Comparison of ENCODE assay signal across 1 cellular context in the genomic region with DNA sequence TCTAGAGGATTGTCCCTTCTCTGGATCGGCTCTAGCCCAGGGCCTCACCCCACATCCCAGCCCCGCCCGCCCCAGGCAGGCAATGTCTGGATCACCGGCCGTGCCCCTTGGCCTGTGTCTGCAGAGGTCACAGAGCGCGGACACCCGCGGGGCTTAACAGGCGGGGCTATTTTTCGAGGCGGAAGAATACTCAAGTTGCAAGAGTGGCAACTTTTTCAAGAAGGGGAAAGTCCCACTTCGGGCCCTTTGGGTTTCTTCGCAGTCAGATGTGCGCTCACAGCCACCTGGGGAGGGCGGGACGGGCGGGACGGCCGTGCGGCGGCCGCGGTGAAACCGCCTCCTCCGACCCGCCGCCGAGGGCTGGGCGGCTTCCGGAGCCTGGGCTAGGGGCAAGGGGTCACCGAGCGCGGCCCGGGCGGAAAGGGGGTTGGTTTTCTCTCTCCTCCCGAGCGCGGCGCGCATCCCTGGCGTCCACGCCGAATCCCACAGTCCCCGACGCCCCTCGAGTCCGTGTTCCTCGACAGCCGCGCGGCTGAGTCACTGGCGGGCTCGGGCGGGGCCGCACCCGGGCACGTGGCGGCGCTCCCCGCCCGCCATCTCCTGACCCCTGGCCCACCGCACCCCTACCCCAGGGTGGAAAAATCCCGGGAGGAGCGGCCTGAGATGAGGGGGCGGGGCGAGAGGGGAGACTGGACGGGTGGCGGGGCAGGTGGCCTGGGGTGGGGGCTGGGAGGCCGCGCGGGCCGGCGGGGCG.
TF ChIP-seq lines count a peak whose summit lies in the region.

No MANE protein-coding gene starts in this region.

TF ChIP-seq in HepG2, 621 proteins besides CTCF, POLR2A, EP300 and RAD21 (continued from another document and continues in another):
- TF ChIP-seq IKZF1 (IDR thresholded peaks at IDR 0.05) (no peak), SALL2 (CRISPR knock-in tag; IDR thresholded peaks at IDR 0.05) (no peak), ZBTB3 (CRISPR knock-in tag; IDR thresholded peaks at IDR 0.05; ENCODE audit: borderline replicate concordance, low read depth) (no peak), NPAS2 (CRISPR knock-in tag; IDR thresholded peaks at IDR 0.05; ENCODE audit: borderline replicate concordance) (no peak), MXI1 (IDR thresholded peaks at IDR 0.05; ENCODE audit: borderline replicate concordance, low read depth, low read length) (peak; percentile 67; the same call in 1 of the 3 replicates), SCMH1 (CRISPR knock-in tag; IDR thresholded peaks at IDR 0.05; ENCODE audit: borderline replicate concordance) (no peak), MEIS2 (CRISPR knock-in tag; IDR thresholded peaks at IDR 0.05) (no peak; the same call in none of the 2 replicates), MLLT10 (CRISPR knock-in tag; IDR thresholded peaks at IDR 0.05) (no peak), HOXA7 (CRISPR knock-in tag; IDR thresholded peaks at IDR 0.05) (0 out of 2 replicates have a peak, but pooled peaks have one; percentile 32), ZNF879 (CRISPR knock-in tag; IDR thresholded peaks at IDR 0.05) (no peak), PAF1 (CRISPR knock-in tag; IDR thresholded peaks at IDR 0.05) (no peak), ZNF567 (CRISPR knock-in tag; IDR thresholded peaks at IDR 0.05; ENCODE audit: borderline replicate concordance) (no peak), ZBTB21 (CRISPR knock-in tag; IDR thresholded peaks at IDR 0.05) (no peak), ETV6 (CRISPR knock-in tag; conservative IDR thresholded peaks at IDR 0.05) (no peak; the same call in 1 of the 2 replicates), REL (CRISPR knock-in tag; conservative IDR thresholded peaks at IDR 0.05) (peak; percentile 91), TSC22D2 (CRISPR knock-in tag; IDR thresholded peaks at IDR 0.05; ENCODE audit: borderline replicate concordance) (0 out of 2 replicates have a peak, but pooled peaks have one; percentile 64), FOXJ3 (CRISPR knock-in tag; IDR thresholded peaks at IDR 0.05; ENCODE audit: borderline replicate concordance) (no peak)
- TF ChIP-seq, protein P1, sequence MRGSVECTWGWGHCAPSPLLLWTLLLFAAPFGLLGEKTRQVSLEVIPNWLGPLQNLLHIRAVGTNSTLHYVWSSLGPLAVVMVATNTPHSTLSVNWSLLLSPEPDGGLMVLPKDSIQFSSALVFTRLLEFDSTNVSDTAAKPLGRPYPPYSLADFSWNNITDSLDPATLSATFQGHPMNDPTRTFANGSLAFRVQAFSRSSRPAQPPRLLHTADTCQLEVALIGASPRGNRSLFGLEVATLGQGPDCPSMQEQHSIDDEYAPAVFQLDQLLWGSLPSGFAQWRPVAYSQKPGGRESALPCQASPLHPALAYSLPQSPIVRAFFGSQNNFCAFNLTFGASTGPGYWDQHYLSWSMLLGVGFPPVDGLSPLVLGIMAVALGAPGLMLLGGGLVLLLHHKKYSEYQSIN (CRISPR knock-in tag; IDR thresholded peaks at IDR 0.05; ENCODE audit: borderline replicate concordance) = no peak
- TF ChIP-seq, protein P2, sequence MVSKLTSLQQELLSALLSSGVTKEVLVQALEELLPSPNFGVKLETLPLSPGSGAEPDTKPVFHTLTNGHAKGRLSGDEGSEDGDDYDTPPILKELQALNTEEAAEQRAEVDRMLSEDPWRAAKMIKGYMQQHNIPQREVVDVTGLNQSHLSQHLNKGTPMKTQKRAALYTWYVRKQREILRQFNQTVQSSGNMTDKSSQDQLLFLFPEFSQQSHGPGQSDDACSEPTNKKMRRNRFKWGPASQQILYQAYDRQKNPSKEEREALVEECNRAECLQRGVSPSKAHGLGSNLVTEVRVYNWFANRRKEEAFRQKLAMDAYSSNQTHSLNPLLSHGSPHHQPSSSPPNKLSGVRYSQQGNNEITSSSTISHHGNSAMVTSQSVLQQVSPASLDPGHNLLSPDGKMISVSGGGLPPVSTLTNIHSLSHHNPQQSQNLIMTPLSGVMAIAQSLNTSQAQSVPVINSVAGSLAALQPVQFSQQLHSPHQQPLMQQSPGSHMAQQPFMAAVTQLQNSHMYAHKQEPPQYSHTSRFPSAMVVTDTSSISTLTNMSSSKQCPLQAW (CRISPR knock-in tag; IDR thresholded peaks at IDR 0.05) = no peak
- TF ChIP-seq, protein P3, sequence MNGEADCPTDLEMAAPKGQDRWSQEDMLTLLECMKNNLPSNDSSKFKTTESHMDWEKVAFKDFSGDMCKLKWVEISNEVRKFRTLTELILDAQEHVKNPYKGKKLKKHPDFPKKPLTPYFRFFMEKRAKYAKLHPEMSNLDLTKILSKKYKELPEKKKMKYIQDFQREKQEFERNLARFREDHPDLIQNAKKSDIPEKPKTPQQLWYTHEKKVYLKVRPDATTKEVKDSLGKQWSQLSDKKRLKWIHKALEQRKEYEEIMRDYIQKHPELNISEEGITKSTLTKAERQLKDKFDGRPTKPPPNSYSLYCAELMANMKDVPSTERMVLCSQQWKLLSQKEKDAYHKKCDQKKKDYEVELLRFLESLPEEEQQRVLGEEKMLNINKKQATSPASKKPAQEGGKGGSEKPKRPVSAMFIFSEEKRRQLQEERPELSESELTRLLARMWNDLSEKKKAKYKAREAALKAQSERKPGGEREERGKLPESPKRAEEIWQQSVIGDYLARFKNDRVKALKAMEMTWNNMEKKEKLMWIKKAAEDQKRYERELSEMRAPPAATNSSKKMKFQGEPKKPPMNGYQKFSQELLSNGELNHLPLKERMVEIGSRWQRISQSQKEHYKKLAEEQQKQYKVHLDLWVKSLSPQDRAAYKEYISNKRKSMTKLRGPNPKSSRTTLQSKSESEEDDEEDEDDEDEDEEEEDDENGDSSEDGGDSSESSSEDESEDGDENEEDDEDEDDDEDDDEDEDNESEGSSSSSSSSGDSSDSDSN (CRISPR knock-in tag; IDR thresholded peaks at IDR 0.05) = peak; percentile 45; the same call in 1 of the 2 replicates
- TF ChIP-seq, protein P4, sequence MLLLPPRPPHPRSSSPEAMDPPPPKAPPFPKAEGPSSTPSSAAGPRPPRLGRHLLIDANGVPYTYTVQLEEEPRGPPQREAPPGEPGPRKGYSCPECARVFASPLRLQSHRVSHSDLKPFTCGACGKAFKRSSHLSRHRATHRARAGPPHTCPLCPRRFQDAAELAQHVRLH (CRISPR knock-in tag; IDR thresholded peaks at IDR 0.05; ENCODE audit: borderline replicate concordance, low read depth) = no peak; the same call in 1 of the 2 replicates
- TF ChIP-seq, protein P5, sequence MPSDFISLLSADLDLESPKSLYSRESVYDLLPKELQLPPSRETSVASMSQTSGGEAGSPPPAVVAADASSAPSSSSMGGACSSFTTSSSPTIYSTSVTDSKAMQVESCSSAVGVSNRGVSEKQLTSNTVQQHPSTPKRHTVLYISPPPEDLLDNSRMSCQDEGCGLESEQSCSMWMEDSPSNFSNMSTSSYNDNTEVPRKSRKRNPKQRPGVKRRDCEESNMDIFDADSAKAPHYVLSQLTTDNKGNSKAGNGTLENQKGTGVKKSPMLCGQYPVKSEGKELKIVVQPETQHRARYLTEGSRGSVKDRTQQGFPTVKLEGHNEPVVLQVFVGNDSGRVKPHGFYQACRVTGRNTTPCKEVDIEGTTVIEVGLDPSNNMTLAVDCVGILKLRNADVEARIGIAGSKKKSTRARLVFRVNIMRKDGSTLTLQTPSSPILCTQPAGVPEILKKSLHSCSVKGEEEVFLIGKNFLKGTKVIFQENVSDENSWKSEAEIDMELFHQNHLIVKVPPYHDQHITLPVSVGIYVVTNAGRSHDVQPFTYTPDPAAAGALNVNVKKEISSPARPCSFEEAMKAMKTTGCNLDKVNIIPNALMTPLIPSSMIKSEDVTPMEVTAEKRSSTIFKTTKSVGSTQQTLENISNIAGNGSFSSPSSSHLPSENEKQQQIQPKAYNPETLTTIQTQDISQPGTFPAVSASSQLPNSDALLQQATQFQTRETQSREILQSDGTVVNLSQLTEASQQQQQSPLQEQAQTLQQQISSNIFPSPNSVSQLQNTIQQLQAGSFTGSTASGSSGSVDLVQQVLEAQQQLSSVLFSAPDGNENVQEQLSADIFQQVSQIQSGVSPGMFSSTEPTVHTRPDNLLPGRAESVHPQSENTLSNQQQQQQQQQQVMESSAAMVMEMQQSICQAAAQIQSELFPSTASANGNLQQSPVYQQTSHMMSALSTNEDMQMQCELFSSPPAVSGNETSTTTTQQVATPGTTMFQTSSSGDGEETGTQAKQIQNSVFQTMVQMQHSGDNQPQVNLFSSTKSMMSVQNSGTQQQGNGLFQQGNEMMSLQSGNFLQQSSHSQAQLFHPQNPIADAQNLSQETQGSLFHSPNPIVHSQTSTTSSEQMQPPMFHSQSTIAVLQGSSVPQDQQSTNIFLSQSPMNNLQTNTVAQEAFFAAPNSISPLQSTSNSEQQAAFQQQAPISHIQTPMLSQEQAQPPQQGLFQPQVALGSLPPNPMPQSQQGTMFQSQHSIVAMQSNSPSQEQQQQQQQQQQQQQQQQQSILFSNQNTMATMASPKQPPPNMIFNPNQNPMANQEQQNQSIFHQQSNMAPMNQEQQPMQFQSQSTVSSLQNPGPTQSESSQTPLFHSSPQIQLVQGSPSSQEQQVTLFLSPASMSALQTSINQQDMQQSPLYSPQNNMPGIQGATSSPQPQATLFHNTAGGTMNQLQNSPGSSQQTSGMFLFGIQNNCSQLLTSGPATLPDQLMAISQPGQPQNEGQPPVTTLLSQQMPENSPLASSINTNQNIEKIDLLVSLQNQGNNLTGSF (CRISPR knock-in tag; IDR thresholded peaks at IDR 0.05) = peak; percentile 63; the same call in 1 of the 2 replicates
- TF ChIP-seq, protein P6, sequence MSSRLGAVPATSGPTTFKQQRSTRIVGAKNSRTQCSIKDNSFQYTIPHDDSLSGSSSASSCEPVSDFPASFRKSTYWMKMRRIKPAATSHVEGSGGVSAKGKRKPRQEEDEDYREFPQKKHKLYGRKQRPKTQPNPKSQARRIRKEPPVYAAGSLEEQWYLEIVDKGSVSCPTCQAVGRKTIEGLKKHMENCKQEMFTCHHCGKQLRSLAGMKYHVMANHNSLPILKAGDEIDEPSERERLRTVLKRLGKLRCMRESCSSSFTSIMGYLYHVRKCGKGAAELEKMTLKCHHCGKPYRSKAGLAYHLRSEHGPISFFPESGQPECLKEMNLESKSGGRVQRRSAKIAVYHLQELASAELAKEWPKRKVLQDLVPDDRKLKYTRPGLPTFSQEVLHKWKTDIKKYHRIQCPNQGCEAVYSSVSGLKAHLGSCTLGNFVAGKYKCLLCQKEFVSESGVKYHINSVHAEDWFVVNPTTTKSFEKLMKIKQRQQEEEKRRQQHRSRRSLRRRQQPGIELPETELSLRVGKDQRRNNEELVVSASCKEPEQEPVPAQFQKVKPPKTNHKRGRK (CRISPR knock-in tag; IDR thresholded peaks at IDR 0.05) = no peak
- TF ChIP-seq, protein P7, sequence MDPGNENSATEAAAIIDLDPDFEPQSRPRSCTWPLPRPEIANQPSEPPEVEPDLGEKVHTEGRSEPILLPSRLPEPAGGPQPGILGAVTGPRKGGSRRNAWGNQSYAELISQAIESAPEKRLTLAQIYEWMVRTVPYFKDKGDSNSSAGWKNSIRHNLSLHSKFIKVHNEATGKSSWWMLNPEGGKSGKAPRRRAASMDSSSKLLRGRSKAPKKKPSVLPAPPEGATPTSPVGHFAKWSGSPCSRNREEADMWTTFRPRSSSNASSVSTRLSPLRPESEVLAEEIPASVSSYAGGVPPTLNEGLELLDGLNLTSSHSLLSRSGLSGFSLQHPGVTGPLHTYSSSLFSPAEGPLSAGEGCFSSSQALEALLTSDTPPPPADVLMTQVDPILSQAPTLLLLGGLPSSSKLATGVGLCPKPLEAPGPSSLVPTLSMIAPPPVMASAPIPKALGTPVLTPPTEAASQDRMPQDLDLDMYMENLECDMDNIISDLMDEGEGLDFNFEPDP (CRISPR knock-in tag; conservative IDR thresholded peaks at IDR 0.05) = no peak
- TF ChIP-seq, protein P8, sequence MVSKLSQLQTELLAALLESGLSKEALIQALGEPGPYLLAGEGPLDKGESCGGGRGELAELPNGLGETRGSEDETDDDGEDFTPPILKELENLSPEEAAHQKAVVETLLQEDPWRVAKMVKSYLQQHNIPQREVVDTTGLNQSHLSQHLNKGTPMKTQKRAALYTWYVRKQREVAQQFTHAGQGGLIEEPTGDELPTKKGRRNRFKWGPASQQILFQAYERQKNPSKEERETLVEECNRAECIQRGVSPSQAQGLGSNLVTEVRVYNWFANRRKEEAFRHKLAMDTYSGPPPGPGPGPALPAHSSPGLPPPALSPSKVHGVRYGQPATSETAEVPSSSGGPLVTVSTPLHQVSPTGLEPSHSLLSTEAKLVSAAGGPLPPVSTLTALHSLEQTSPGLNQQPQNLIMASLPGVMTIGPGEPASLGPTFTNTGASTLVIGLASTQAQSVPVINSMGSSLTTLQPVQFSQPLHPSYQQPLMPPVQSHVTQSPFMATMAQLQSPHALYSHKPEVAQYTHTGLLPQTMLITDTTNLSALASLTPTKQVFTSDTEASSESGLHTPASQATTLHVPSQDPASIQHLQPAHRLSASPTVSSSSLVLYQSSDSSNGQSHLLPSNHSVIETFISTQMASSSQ (IDR thresholded peaks at IDR 0.05; ENCODE audit: low read depth) = no peak
- TF ChIP-seq, protein P8 (CRISPR knock-in tag; IDR thresholded peaks at IDR 0.05; ENCODE audit: borderline replicate concordance) = peak; percentile 37; the same call in 1 of the 2 replicates
- TF ChIP-seq, protein P9, sequence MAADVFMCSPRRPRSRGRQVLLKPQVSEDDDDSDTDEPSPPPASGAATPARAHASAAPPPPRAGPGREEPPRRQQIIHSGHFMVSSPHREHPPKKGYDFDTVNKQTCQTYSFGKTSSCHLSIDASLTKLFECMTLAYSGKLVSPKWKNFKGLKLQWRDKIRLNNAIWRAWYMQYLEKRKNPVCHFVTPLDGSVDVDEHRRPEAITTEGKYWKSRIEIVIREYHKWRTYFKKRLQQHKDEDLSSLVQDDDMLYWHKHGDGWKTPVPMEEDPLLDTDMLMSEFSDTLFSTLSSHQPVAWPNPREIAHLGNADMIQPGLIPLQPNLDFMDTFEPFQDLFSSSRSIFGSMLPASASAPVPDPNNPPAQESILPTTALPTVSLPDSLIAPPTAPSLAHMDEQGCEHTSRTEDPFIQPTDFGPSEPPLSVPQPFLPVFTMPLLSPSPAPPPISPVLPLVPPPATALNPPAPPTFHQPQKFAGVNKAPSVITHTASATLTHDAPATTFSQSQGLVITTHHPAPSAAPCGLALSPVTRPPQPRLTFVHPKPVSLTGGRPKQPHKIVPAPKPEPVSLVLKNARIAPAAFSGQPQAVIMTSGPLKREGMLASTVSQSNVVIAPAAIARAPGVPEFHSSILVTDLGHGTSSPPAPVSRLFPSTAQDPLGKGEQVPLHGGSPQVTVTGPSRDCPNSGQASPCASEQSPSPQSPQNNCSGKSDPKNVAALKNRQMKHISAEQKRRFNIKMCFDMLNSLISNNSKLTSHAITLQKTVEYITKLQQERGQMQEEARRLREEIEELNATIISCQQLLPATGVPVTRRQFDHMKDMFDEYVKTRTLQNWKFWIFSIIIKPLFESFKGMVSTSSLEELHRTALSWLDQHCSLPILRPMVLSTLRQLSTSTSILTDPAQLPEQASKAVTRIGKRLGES (CRISPR knock-in tag; IDR thresholded peaks at IDR 0.05; ENCODE audit: borderline replicate concordance) = no peak
